In genomic region chr4:79917246-79917645, GRCh38 we compare ENCODE assay signal across 8 cellular contexts.
A peak's percentile ranks its signal among the peaks of the same experiment; 100 is the strongest.
DNase-seq lines count a peak whose midpoint lies in the region; ATAC-seq and TF ChIP-seq lines count a peak whose summit lies in the region.

No MANE protein-coding gene starts in this region.

- H3K36me3 Mint-ChIP-seq in GM23338 (ENCODE audit: low read depth) (no peaks in the 10 kb centered on the region), neural crest cell (ENCODE audit: low read depth) (peaks cover 5% of the 10 kb centered on the region)
- no peaks in the 10 kb centered on the region for H3K36me3 Mint-ChIP-seq in effector memory CD8-positive, alpha-beta T cell (ENCODE audit: insufficient read depth)

- no peak overlapping the region for H3K4me3 Mint-ChIP-seq in GM23338
- H3K4me3 Mint-ChIP-seq in effector memory CD8-positive, alpha-beta T cell: no peak overlapping the region
- no peak overlapping the region for H3K4me3 Mint-ChIP-seq in neural crest cell

- H3K4me1 ChIP-seq in GM23338 (ENCODE audit: insufficient read depth): no peaks in the 10 kb centered on the region

- DNase-seq in GM23338 (ENCODE audit: low spot score): peak; percentile 85
- no peak for DNase-seq in LNCaP clone FGC (ENCODE audit: low read depth)
- DNase-seq in activated CD4-positive, CD25-positive, alpha-beta regulatory T cell (lab: John Stamatoyannopoulos, UW): peak in 3 of 4 experiments; percentile 0 to 12 (median 1)
- peak; percentile 20 to 25 (median 20) for DNase-seq in effector memory CD8-positive, alpha-beta T cell
- no peak for DNase-seq in neural crest cell (ENCODE audit: low read depth, low spot score)
- DNase-seq in NCI-H526 (lab: John Stamatoyannopoulos, UW): no peak
- no peak for DNase-seq in NCI-H2081 treated with DMSO at 0.1 percent for 48 hours (lab: John Stamatoyannopoulos, UW)

- no peaks in the 10 kb centered on the region for H3K9me2 ChIP-seq in GM23338 (ENCODE audit: insufficient read depth)

- H3K9me3 Mint-ChIP-seq in GM23338 (no peaks in the 10 kb centered on the region), neural crest cell (peaks cover 4% of the 10 kb centered on the region)
- H3K9me3 Mint-ChIP-seq in effector memory CD8-positive, alpha-beta T cell: no peaks in the 10 kb centered on the region

- H3K4me1 Mint-ChIP-seq in GM23338 (peaks cover 6% of the 10 kb centered on the region; the same call in 2 of the 3 replicates), neural crest cell (peaks cover 5% of the 10 kb centered on the region)
- H3K4me1 Mint-ChIP-seq in effector memory CD8-positive, alpha-beta T cell (ENCODE audit: low read depth in 2 of 2): peaks cover 11 to 22% of the 10 kb centered on the region in 2 donors

- peak overlapping the region; percentile 81 for H3K27ac Mint-ChIP-seq in GM23338
- peak overlapping the region in 1 of 2 donors; percentile 34 for H3K27ac Mint-ChIP-seq in effector memory CD8-positive, alpha-beta T cell
- no peak overlapping the region for H3K27ac Mint-ChIP-seq in neural crest cell (ENCODE audit: unreplicated experiment)

- H3K27me3 Mint-ChIP-seq in GM23338 (ENCODE audit: insufficient read depth, low read depth, poor library complexity) (peaks cover 4% of the 10 kb centered on the region), neural crest cell (ENCODE audit: low read depth) (no peaks in the 10 kb centered on the region)
- H3K27me3 Mint-ChIP-seq in effector memory CD8-positive, alpha-beta T cell: no peaks in the 10 kb centered on the region

- no peaks in the 10 kb centered on the region for H4K20me1 ChIP-seq in GM23338 (replicated peaks; ENCODE audit: insufficient read depth)

- H2AFZ ChIP-seq in GM23338: peak overlapping the region; percentile 90; the same call in 1 of the 2 replicates

- no peaks in the 10 kb centered on the region for H3K27me3 ChIP-seq in GM23338 (ENCODE audit: insufficient read depth)

- ATAC-seq in GM23338: peak; percentile 97
- peak; percentile 51 for ATAC-seq in effector memory CD8-positive, alpha-beta T cell (replicated peaks)

- no peaks in the 10 kb centered on the region for H3F3A ChIP-seq in GM23338 (replicated peaks; ENCODE audit: low read depth)

- H3K36me3 ChIP-seq in GM23338 (ENCODE audit: insufficient read depth): no peaks in the 10 kb centered on the region

- no peak overlapping the region for H3K27ac ChIP-seq in GM23338 (ENCODE audit: low read depth)

- TF ChIP-seq CTCF in GM12872 (IDR thresholded peaks at IDR 0.05; ENCODE audit: insufficient read depth, low read depth, low read length) (peak; percentile 84), GM23338 (conservative IDR thresholded peaks at IDR 0.05; ENCODE audit: low read depth in 2 of 2) (peak; percentile 81 to 85), LNCaP clone FGC (IDR thresholded peaks at IDR 0.05; ENCODE audit: control insufficient read depth, extremely low read depth, insufficient read depth) (peak; percentile 60), neural crest cell (conservative IDR thresholded peaks at IDR 0.05) (peak; percentile 65)

- H3K4me3 ChIP-seq in GM23338: no peak overlapping the region
- H3K4me3 ChIP-seq in LNCaP clone FGC (ENCODE audit: low read depth, low read length): no peak overlapping the region

- no peaks in the 10 kb centered on the region for H3K79me2 ChIP-seq in GM23338 (replicated peaks; ENCODE audit: insufficient read depth)

- H3K4me2 ChIP-seq in GM23338: no peak overlapping the region

TF ChIP-seq in GM23338, 12 proteins besides CTCF, POLR2A, EP300 and RAD21:
- TF ChIP-seq ETS1 (IDR thresholded peaks at IDR 0.05): no peak
- no peak for TF ChIP-seq STAT1 (IDR thresholded peaks at IDR 0.05; ENCODE audit: unreplicated experiment)
- peak; percentile 8; the same call in 1 of the 2 replicates for TF ChIP-seq ZNF462 (CRISPR knock-in tag; IDR thresholded peaks at IDR 0.05)
- no peak for TF ChIP-seq ZNF331 (CRISPR knock-in tag; IDR thresholded peaks at IDR 0.05; ENCODE audit: low read depth)

Comparison
In these comparisons a context has a peak if more than half of its experiments do, and no peak if none do; other contexts are left out.
1. DNase-seq: peak in GM23338 (single experiment), activated CD4-positive, CD25-positive, alpha-beta regulatory T cell (3 of 4) and effector memory CD8-positive, alpha-beta T cell (3 of 3); none in LNCaP clone FGC (single experiment), neural crest cell (single experiment), NCI-H526 (0 of 2) and NCI-H2081 treated with DMSO at 0.1 percent for 48 hours (single experiment).
2. Peak in every context shown above with its lines, with median percentiles within 50 percentile points of each other: CTCF ChIP-seq.